Comparison of ENCODE assay signal across 1 cellular context in genomic region chr9:121703014-121703734, GRCh38.
TF ChIP-seq lines count a peak whose summit lies in the region.

No MANE protein-coding gene starts in this region.

TF ChIP-seq in HEK293, 187 proteins besides CTCF, POLR2A, EP300 and RAD21 (continued from another document):
- TF ChIP-seq, protein P1, sequence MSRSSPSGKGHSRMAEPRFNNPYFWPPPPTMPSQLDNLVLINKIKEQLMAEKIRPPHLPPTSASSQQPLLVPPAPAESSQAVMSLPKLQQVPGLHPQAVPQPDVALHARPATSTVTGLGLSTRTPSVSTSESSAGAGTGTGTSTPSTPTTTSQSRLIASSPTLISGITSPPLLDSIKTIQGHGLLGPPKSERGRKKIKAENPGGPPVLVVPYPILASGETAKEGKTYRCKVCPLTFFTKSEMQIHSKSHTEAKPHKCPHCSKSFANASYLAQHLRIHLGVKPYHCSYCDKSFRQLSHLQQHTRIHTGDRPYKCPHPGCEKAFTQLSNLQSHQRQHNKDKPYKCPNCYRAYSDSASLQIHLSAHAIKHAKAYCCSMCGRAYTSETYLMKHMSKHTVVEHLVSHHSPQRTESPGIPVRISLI (tag by site-specific recombination; IDR thresholded peaks at IDR 0.05): no peak
- no peak for TF ChIP-seq ZNF488 (tag by site-specific recombination; IDR thresholded peaks at IDR 0.05)
- TF ChIP-seq ZNF747 (tag by site-specific recombination; IDR thresholded peaks at IDR 0.05): no peak
- TF ChIP-seq, protein P2, sequence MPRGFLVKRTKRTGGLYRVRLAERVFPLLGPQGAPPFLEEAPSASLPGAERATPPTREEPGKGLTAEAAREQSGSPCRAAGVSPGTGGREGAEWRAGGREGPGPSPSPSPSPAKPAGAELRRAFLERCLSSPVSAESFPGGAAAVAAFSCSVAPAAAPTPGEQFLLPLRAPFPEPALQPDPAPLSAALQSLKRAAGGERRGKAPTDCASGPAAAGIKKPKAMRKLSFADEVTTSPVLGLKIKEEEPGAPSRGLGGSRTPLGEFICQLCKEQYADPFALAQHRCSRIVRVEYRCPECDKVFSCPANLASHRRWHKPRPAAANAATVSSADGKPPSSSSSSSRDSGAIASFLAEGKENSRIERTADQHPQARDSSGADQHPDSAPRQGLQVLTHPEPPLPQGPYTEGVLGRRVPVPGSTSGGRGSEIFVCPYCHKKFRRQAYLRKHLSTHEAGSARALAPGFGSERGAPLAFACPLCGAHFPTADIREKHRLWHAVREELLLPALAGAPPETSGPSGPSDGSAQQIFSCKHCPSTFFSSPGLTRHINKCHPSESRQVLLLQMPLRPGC (tag by site-specific recombination; IDR thresholded peaks at IDR 0.05): no peak
TF ChIP-seq in HEK293: peak in this region for 2.
